Comparison of ENCODE assay signal across 2 cellular contexts in the genomic region with DNA sequence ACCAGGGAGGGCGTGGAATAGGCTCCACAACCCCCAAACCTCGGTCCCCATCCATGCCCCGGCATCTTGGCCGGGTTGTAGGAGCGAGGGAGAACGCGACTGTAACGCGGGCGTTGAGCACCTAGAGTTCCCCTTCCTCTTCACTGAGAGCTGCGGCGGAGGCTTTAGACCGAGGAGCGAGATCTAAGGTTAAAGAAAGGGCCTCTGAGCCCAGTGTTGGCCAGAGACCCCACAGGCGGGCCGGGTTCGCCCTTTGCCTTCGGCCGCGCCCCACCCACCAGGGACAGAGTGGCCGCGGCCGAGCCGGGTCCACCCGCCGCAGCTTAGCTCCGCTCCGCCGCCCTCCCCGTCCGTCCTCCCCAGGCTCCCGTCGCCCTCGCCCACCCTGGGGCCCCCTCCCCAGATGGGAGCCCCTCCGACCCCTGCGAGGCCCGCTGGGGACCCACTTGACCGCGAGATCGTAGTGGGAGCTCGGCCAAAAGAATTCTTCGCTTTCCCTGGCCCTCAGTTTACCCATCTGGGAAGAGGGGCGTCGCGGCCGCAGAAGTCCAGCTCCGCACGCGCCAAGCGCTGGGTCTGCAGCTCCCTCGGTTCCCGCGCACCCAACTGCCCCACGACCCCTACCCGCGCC.
TF ChIP-seq lines count a peak whose summit lies in the region.

No MANE protein-coding gene starts in this region.

TF ChIP-seq in SK-N-SH, 30 proteins besides CTCF, POLR2A, EP300 and RAD21 (continued from another document):
- TF ChIP-seq, protein P1, sequence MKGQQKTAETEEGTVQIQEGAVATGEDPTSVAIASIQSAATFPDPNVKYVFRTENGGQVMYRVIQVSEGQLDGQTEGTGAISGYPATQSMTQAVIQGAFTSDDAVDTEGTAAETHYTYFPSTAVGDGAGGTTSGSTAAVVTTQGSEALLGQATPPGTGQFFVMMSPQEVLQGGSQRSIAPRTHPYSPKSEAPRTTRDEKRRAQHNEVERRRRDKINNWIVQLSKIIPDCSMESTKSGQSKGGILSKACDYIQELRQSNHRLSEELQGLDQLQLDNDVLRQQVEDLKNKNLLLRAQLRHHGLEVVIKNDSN (IDR thresholded peaks at IDR 0.05; ENCODE audit: borderline replicate concordance, low read depth), result no peak
- TF ChIP-seq RFX5 (IDR thresholded peaks at IDR 0.05; ENCODE audit: low read length) (no peak), FOXJ3 (CRISPR knock-in tag; IDR thresholded peaks at IDR 0.05) (no peak), GATA2 (CRISPR knock-in tag; IDR thresholded peaks at IDR 0.05) (no peak), FOXM1 (IDR thresholded peaks at IDR 0.05; ENCODE audit: low read depth) (no peak), SIN3A (IDR thresholded peaks at IDR 0.05; ENCODE audit: borderline replicate concordance, low read depth, low read length) (no peak), POLR2AphosphoS5 (IDR thresholded peaks at IDR 0.05; ENCODE audit: low read depth, low read length) (no peak), MXI1 (IDR thresholded peaks at IDR 0.05; ENCODE audit: low read depth, low read length) (no peak), MEF2A (IDR thresholded peaks at IDR 0.05; ENCODE audit: borderline replicate concordance, low read depth) (no peak), CHD2 (IDR thresholded peaks at IDR 0.05; ENCODE audit: low read length, partially characterized antibody) (no peak), TEAD4 (IDR thresholded peaks at IDR 0.05; ENCODE audit: borderline replicate concordance, insufficient read depth) (no peak), EZH2phosphoT487 (IDR thresholded peaks at IDR 0.05; ENCODE audit: borderline replicate concordance, low read depth) (no peak), NFIC (IDR thresholded peaks at IDR 0.05; ENCODE audit: borderline replicate concordance) (no peak), FOSL2 (IDR thresholded peaks at IDR 0.05; ENCODE audit: borderline replicate concordance, low read depth) (no peak), NRF1 (IDR thresholded peaks at IDR 0.05; ENCODE audit: low read depth, low read length) (no peak), GABPA (IDR thresholded peaks at IDR 0.05; ENCODE audit: low read depth) (no peak)
- TF ChIP-seq, protein P2, sequence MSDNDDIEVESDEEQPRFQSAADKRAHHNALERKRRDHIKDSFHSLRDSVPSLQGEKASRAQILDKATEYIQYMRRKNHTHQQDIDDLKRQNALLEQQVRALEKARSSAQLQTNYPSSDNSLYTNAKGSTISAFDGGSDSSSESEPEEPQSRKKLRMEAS (IDR thresholded peaks at IDR 0.05; ENCODE audit: low read depth), result no peak
- TF ChIP-seq, protein P3, sequence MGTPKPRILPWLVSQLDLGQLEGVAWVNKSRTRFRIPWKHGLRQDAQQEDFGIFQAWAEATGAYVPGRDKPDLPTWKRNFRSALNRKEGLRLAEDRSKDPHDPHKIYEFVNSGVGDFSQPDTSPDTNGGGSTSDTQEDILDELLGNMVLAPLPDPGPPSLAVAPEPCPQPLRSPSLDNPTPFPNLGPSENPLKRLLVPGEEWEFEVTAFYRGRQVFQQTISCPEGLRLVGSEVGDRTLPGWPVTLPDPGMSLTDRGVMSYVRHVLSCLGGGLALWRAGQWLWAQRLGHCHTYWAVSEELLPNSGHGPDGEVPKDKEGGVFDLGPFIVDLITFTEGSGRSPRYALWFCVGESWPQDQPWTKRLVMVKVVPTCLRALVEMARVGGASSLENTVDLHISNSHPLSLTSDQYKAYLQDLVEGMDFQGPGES (IDR thresholded peaks at IDR 0.05; ENCODE audit: low read depth, low read length), result no peak

TF ChIP-seq in SK-N-SH treated with all-trans-retinoic acid at 6 μM for 48 hours, 23 proteins besides CTCF, POLR2A, EP300 and RAD21 (continued from another document):
- TF ChIP-seq, protein P4, sequence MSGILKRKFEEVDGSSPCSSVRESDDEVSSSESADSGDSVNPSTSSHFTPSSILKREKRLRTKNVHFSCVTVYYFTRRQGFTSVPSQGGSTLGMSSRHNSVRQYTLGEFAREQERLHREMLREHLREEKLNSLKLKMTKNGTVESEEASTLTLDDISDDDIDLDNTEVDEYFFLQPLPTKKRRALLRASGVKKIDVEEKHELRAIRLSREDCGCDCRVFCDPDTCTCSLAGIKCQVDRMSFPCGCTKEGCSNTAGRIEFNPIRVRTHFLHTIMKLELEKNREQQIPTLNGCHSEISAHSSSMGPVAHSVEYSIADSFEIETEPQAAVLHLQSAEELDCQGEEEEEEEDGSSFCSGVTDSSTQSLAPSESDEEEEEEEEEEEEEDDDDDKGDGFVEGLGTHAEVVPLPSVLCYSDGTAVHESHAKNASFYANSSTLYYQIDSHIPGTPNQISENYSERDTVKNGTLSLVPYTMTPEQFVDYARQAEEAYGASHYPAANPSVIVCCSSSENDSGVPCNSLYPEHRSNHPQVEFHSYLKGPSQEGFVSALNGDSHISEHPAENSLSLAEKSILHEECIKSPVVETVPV (CRISPR knock-in tag; IDR thresholded peaks at IDR 0.05), result no peak
- TF ChIP-seq, protein P5, sequence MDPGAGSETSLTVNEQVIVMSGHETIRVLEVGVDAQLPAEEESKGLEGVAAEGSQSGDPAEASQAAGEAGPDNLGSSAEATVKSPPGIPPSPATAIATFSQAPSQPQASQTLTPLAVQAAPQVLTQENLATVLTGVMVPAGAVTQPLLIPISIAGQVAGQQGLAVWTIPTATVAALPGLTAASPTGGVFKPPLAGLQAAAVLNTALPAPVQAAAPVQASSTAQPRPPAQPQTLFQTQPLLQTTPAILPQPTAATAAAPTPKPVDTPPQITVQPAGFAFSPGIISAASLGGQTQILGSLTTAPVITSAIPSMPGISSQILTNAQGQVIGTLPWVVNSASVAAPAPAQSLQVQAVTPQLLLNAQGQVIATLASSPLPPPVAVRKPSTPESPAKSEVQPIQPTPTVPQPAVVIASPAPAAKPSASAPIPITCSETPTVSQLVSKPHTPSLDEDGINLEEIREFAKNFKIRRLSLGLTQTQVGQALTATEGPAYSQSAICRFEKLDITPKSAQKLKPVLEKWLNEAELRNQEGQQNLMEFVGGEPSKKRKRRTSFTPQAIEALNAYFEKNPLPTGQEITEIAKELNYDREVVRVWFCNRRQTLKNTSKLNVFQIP (CRISPR knock-in tag; IDR thresholded peaks at IDR 0.05; ENCODE audit: borderline replicate concordance, low read depth), result no peak
- TF ChIP-seq, protein P6, sequence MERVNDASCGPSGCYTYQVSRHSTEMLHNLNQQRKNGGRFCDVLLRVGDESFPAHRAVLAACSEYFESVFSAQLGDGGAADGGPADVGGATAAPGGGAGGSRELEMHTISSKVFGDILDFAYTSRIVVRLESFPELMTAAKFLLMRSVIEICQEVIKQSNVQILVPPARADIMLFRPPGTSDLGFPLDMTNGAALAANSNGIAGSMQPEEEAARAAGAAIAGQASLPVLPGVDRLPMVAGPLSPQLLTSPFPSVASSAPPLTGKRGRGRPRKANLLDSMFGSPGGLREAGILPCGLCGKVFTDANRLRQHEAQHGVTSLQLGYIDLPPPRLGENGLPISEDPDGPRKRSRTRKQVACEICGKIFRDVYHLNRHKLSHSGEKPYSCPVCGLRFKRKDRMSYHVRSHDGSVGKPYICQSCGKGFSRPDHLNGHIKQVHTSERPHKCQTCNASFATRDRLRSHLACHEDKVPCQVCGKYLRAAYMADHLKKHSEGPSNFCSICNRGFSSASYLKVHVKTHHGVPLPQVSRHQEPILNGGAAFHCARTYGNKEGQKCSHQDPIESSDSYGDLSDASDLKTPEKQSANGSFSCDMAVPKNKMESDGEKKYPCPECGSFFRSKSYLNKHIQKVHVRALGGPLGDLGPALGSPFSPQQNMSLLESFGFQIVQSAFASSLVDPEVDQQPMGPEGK (CRISPR knock-in tag; IDR thresholded peaks at IDR 0.05; ENCODE audit: borderline replicate concordance), result no peak
- TF ChIP-seq TCF4 (CRISPR knock-in tag; IDR thresholded peaks at IDR 0.05; ENCODE audit: borderline replicate concordance) (no peak), ZFP30 (CRISPR knock-in tag; IDR thresholded peaks at IDR 0.05) (no peak), BACH2 (CRISPR knock-in tag; IDR thresholded peaks at IDR 0.05; ENCODE audit: borderline replicate concordance) (no peak)
- TF ChIP-seq, protein P7, sequence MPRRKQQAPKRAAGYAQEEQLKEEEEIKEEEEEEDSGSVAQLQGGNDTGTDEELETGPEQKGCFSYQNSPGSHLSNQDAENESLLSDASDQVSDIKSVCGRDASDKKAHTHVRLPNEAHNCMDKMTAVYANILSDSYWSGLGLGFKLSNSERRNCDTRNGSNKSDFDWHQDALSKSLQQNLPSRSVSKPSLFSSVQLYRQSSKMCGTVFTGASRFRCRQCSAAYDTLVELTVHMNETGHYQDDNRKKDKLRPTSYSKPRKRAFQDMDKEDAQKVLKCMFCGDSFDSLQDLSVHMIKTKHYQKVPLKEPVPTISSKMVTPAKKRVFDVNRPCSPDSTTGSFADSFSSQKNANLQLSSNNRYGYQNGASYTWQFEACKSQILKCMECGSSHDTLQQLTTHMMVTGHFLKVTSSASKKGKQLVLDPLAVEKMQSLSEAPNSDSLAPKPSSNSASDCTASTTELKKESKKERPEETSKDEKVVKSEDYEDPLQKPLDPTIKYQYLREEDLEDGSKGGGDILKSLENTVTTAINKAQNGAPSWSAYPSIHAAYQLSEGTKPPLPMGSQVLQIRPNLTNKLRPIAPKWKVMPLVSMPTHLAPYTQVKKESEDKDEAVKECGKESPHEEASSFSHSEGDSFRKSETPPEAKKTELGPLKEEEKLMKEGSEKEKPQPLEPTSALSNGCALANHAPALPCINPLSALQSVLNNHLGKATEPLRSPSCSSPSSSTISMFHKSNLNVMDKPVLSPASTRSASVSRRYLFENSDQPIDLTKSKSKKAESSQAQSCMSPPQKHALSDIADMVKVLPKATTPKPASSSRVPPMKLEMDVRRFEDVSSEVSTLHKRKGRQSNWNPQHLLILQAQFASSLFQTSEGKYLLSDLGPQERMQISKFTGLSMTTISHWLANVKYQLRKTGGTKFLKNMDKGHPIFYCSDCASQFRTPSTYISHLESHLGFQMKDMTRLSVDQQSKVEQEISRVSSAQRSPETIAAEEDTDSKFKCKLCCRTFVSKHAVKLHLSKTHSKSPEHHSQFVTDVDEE (CRISPR knock-in tag; IDR thresholded peaks at IDR 0.05), result no peak
